9 cellular contexts compared by ENCODE assay signal in genomic region chr15:96332854-96333193, GRCh38. TPM values are rescaled to one million over a fixed set of nuclear protein-coding genes. Genes with fewer than 3 reads are reported as not detected.
DNase-seq lines count a peak whose midpoint lies in the region; ATAC-seq and TF ChIP-seq lines count a peak whose summit lies in the region.
"Had no signal": no experiment of that assay in that cellular context is flagged by ENCODE, and none has a peak within 500 bp of the region (broad histone marks: within the 10 kb centered on the region; RNA-seq: fewer than 3 reads in every experiment).

No MANE protein-coding gene starts in this region.

- H4K5ac ChIP-seq in mesendoderm (ENCODE audit: low read length): no peak overlapping the region

- H2BK5ac ChIP-seq in mesendoderm (ENCODE audit: low read length): no peak overlapping the region

- no peak overlapping the region for H2AK5ac ChIP-seq in mesendoderm (ENCODE audit: low read length)

- peaks cover 0 to 35% (median 9%) of the 10 kb centered on the region in 9 donors for H3K36me3 ChIP-seq in heart left ventricle
- H3K36me3 ChIP-seq in mammary epithelial cell (ENCODE audit: insufficient read depth, low read length): peaks cover 15% of the 10 kb centered on the region
- H3K36me3 ChIP-seq in mesendoderm (ENCODE audit: control insufficient read depth, insufficient read depth, low read length): no peaks in the 10 kb centered on the region
- H3K36me3 ChIP-seq in vagina: peaks cover 0 to 22% of the 10 kb centered on the region in 2 donors

- H3K27me3 ChIP-seq in heart left ventricle (peaks cover 0 to 82% (median 5%) of the 10 kb centered on the region in 9 donors), mammary epithelial cell (ENCODE audit: insufficient read depth, low read length) (no peaks in the 10 kb centered on the region), mesendoderm (ENCODE audit: insufficient read depth, low read length, poor library complexity) (peaks cover 73% of the 10 kb centered on the region), vagina (no peaks in the 10 kb centered on the region)

- 0 to 2% (median 1%) methylated on average over 13 of the region's 13 CpGs for WGBS in heart left ventricle, 4 donors
- 0% methylated on average over 12 of the region's 13 CpGs for WGBS in mammary epithelial cell (ENCODE audit: low coverage, missing lambda C conversion rate)
- no CpG with 5 or more reads among the region's 13 CpGs for WGBS in mesendoderm (ENCODE audit: extremely low coverage, insufficient coverage, low lambda C conversion rate)

- no peak overlapping the region for H3K23ac ChIP-seq in mesendoderm (ENCODE audit: low read length)

- no peaks in the 10 kb centered on the region for H3K79me1 ChIP-seq in mesendoderm (ENCODE audit: low read length)

- DNase-seq in heart left ventricle (no peak), cardiac septum (ENCODE audit: low spot score) (no peak), mammary epithelial cell (no peak), mesendoderm (no peak), vagina (ENCODE audit: extremely low spot score in 2 of 2) (no peak), T1000 (lab: John Stamatoyannopoulos, UW) (no peak)
- DNase-seq: NCI-H748 treated with DMSO at 0.1 percent for 48 hours had no signal

- TF ChIP-seq POLR2A in heart left ventricle (IDR thresholded peaks at IDR 0.05) (no peak), vagina (IDR thresholded peaks at IDR 0.05) (no peak)

- H3K9me3 ChIP-seq in heart left ventricle: no peaks in the 10 kb centered on the region
- H3K9me3 ChIP-seq in mammary epithelial cell (replicated peaks; ENCODE audit: insufficient read depth, low read length): no peaks in the 10 kb centered on the region
- H3K9me3 ChIP-seq in vagina: no peaks in the 10 kb centered on the region

- CTCF ChIA-PET in mammary epithelial cell (lab: Charles Lee; ENCODE audit: low non-redundant PET): interaction anchor here (0.5 kb wide), 1 partner anchor 489 kb away, joined by 6 read pairs; no protein-coding TSS in a partner anchor

- ATAC-seq in heart left ventricle: no peak
- ATAC-seq in HG02763 (IDR thresholded peaks at IDR 0.05; ENCODE audit: unreplicated experiment): no peak
- no peak for ATAC-seq in GM21576 (IDR thresholded peaks at IDR 0.05; ENCODE audit: unreplicated experiment)

- TF ChIP-seq CTCF in heart left ventricle (IDR thresholded peaks at IDR 0.05): no peak
- TF ChIP-seq CTCF in mammary epithelial cell (conservative IDR thresholded peaks at IDR 0.05 in 1 of 2, IDR thresholded peaks at IDR 0.05 in 1 of 2; ENCODE audit: extremely low read depth in 1 of 2, insufficient read depth in 1 of 2, low read depth in 1 of 2, low read length in 2 of 2): no peak
- no peak for TF ChIP-seq CTCF in vagina (IDR thresholded peaks at IDR 0.05)

- H2AFZ ChIP-seq in mammary epithelial cell (ENCODE audit: low read depth, low read length): no peak overlapping the region

- H4K8ac ChIP-seq in mesendoderm (ENCODE audit: low read depth, low read length): no peak overlapping the region

- H3K18ac ChIP-seq in mesendoderm (ENCODE audit: low read length): peak overlapping the region; percentile 32

- BruUV-seq in mammary epithelial cell (replicated peaks; lab: Mats Ljungman, UMichigan): no TSS peak

- intact Hi-C loops in heart left ventricle (cut with DNase I): no loop called here
- intact Hi-C loops in cardiac septum (cut with DNase I): loop anchor here (10.0 kb wide), 1 partner anchor 728 kb away; no protein-coding TSS in a partner anchor
- intact Hi-C loops in mammary epithelial cell (cut with micrococcal nuclease): loop anchor here (5.0 kb wide), 4 partner anchors 461 to 1306 kb away; no protein-coding TSS in a partner anchor
- intact Hi-C loops in vagina (cut with DNase I): loop anchor here (5.0 to 10.0 kb wide), 4 partner anchors 559 to 1071 kb away; no protein-coding TSS in a partner anchor

- H2BK15ac ChIP-seq in mesendoderm (replicated peaks; ENCODE audit: low read depth): no peak overlapping the region

- H3K4me3 ChIP-seq in heart left ventricle (peak overlapping the region; percentile 58 to 91 (median 77)), mammary epithelial cell (replicated peaks in 1 of 3; ENCODE audit: insufficient read depth in 1 of 3, low read depth in 2 of 3, low read length in 3 of 3) (peak overlapping the region; percentile 67 to 91 (median 76)), mesendoderm (ENCODE audit: low read length) (no peak overlapping the region), vagina (peak overlapping the region; percentile 67 to 85)

- H2BK120ac ChIP-seq in mesendoderm (ENCODE audit: low read depth, low read length): peak overlapping the region; percentile 46

- no peak overlapping the region for H3K56ac ChIP-seq in mesendoderm (ENCODE audit: low read length)

- dilution Hi-C loops in mammary epithelial cell (cut with HindIII; ENCODE audit: low sequenced_read_pairs): no loop called here

- H3K79me2 ChIP-seq in mammary epithelial cell (ENCODE audit: insufficient read depth, low read length): peaks cover 90% of the 10 kb centered on the region
- no peaks in the 10 kb centered on the region for H3K79me2 ChIP-seq in mesendoderm (ENCODE audit: control insufficient read depth, insufficient read depth, low read length)

- in situ Hi-C loops in mammary epithelial cell (cut with MboI; ENCODE audit: low sequenced_read_pairs in 2 of 2): loop anchor here (10.0 to 25.0 kb wide), 5 partner anchors 646 to 1671 kb away; no protein-coding TSS in a partner anchor

- H3K27ac ChIP-seq in heart left ventricle: peak overlapping the region; percentile 88 to 96 (median 92)
- H3K27ac ChIP-seq in mammary epithelial cell (ENCODE audit: insufficient read depth, low read depth, low read length): peak overlapping the region; percentile 66
- no peak overlapping the region for H3K27ac ChIP-seq in mesendoderm (ENCODE audit: low read depth, low read length)
- peak overlapping the region; percentile 99 for H3K27ac ChIP-seq in vagina

- H3K9ac ChIP-seq in mammary epithelial cell (ENCODE audit: insufficient read depth, low read length) (peak overlapping the region; percentile 83), mesendoderm (ENCODE audit: low read length) (no peak overlapping the region)

- peaks cover 0 to 20% (median 5%) of the 10 kb centered on the region in 12 donors for H3K4me1 ChIP-seq in heart left ventricle
- H3K4me1 ChIP-seq in mammary epithelial cell (ENCODE audit: insufficient read depth, low read length): peaks cover 48% of the 10 kb centered on the region
- no peaks in the 10 kb centered on the region for H3K4me1 ChIP-seq in mesendoderm (ENCODE audit: control insufficient read depth, low read depth, low read length)
- H3K4me1 ChIP-seq in vagina: peaks cover 12% of the 10 kb centered on the region

- H3K4me2 ChIP-seq in mammary epithelial cell (ENCODE audit: insufficient read depth, low read depth, low read length) (peak overlapping the region; percentile 95), mesendoderm (ENCODE audit: low read length) (peak overlapping the region; percentile 8)

- no peak overlapping the region for H3K4ac ChIP-seq in mesendoderm (ENCODE audit: low read depth, low read length)

- H4K20me1 ChIP-seq in mammary epithelial cell (ENCODE audit: insufficient read depth, low read length): no peaks in the 10 kb centered on the region

RNA-seq across cellular contexts. Expression of gene NR2F2, which starts 2.3 kb away (rescaled TPM):
- 10 to 100 TPM; 11.9 to 22.4 (median 16.5) TPM for total RNA-seq in heart left ventricle
- polyA plus RNA-seq in heart left ventricle: 10 to 100 TPM; 11.8 to 16.1 TPM
- total RNA-seq in cardiac septum: 21.0 TPM
- total RNA-seq in mammary epithelial cell: 10 to 100 TPM in 1 of 2 donors, 1 to 10 TPM in 1; 3.2 to 34.1 TPM
- polyA plus RNA-seq in mammary epithelial cell: 17.8 TPM
- 31.9 TPM for polyA minus RNA-seq in mammary epithelial cell
- polyA plus RNA-seq in mesendoderm (2013, experiment 1 of 2): 0.03 TPM
- 0.04 TPM for polyA plus RNA-seq in mesendoderm (2013, experiment 2 of 2)
- total RNA-seq in vagina: 39.8 TPM

Comparison
In these comparisons a context has a peak if more than half of its experiments do, and no peak if none do; other contexts are left out.
1. intact Hi-C loops: an anchor here in cardiac septum (10.0 kb wide), mammary epithelial cell (5.0 kb wide) and vagina (5.0 to 10.0 kb wide); none called in heart left ventricle.